10 cellular contexts compared by ENCODE assay signal in genomic region chr2:226477221-226478120, GRCh38.
DNase-seq lines count a peak whose midpoint lies in the region; ATAC-seq and TF ChIP-seq lines count a peak whose summit lies in the region.
"Had no signal": no experiment of that assay in that cellular context is flagged by ENCODE, and none has a peak within 500 bp of the region (broad histone marks: within the 10 kb centered on the region; RNA-seq: fewer than 3 reads in every experiment).

No MANE protein-coding gene starts in this region.

- ATAC-seq in upper lobe of right lung: no peak

- H3K4me2 ChIP-seq in neuronal stem cell (ENCODE audit: insufficient read depth, low read length, poor library complexity, severe bottlenecking): no peak overlapping the region

- TF ChIP-seq CTCF in fibroblast of the aortic adventitia (IDR thresholded peaks at IDR 0.05; ENCODE audit: insufficient read depth, low read length) (no peak), upper lobe of right lung (IDR thresholded peaks at IDR 0.05) (no peak)

- H3K9me3 ChIP-seq in SJSA1 (replicated peaks) (0 out of 2 replicates have a peak, but pooled peaks cover 3% of the 10 kb centered on the region), neuronal stem cell (replicated peaks in 1 of 2; ENCODE audit: control insufficient read depth in 2 of 2, insufficient read depth in 1 of 2, low read depth in 1 of 2, low read length in 2 of 2) (peaks cover 0 to 8% of the 10 kb centered on the region in 2 donors), upper lobe of right lung (no peaks in the 10 kb centered on the region)
- H3K9me3 ChIP-seq: body of pancreas had no signal

- no peak overlapping the region for H4K8ac ChIP-seq in neuronal stem cell (ENCODE audit: low read depth, low read length)

- no peak overlapping the region for H2BK15ac ChIP-seq in neuronal stem cell (ENCODE audit: low read length)

- no peak overlapping the region for H3K9ac ChIP-seq in neuronal stem cell (ENCODE audit: low read depth, low read length, poor library complexity)

- no peak overlapping the region for H2AK5ac ChIP-seq in neuronal stem cell (ENCODE audit: low read depth, low read length)

- no peak overlapping the region for H3K23ac ChIP-seq in neuronal stem cell (ENCODE audit: low read depth, low read length, poor library complexity)

- no peak overlapping the region for H3K14ac ChIP-seq in neuronal stem cell (ENCODE audit: low read length)

- DNase-seq in SJSA1 (ENCODE audit: low read depth in 1 of 2, low spot score in 2 of 2) (no peak), fibroblast of the aortic adventitia (ENCODE audit: low read depth) (peak; percentile 72), neuronal stem cell (ENCODE audit: low spot score) (no peak), upper lobe of right lung (no peak), SW480 (ENCODE audit: low spot score) (no peak), HuH-7 (ENCODE audit: low spot score) (no peak)
- DNase-seq in activated CD4-positive, CD25-positive, alpha-beta regulatory T cell treated with anti-CD3 and anti-CD28 coated beads, Interleukin-2, amount 50 U/mL, for 72 hours: no peak
- DNase-seq: activated T-cell treated with anti-CD3 and anti-CD28 coated beads, Interleukin-2, amount 50 U/mL, for 1 hour; RPMI8226 had no signal

- H4K91ac ChIP-seq in neuronal stem cell (ENCODE audit: low read depth, low read length, poor library complexity): no peak overlapping the region

- H3K4me3 ChIP-seq in SJSA1: no peak overlapping the region
- no peak overlapping the region for H3K4me3 ChIP-seq in fibroblast of the aortic adventitia (ENCODE audit: low read depth, low read length)
- H3K4me3 ChIP-seq in neuronal stem cell (ENCODE audit: low read length in 2 of 2): no peak overlapping the region
- no peak overlapping the region for H3K4me3 ChIP-seq in upper lobe of right lung
- H3K4me3 ChIP-seq: body of pancreas had no signal

- intact Hi-C loops in upper lobe of right lung (cut with DNase I): no loop called here

- H2BK120ac ChIP-seq in neuronal stem cell (ENCODE audit: low read depth, low read length): no peak overlapping the region

- no peaks in the 10 kb centered on the region for H3K79me1 ChIP-seq in neuronal stem cell (ENCODE audit: low read depth, low read length)

- H3K4me1 ChIP-seq in SJSA1 (replicated peaks) (peaks cover 69% of the 10 kb centered on the region), neuronal stem cell (ENCODE audit: control insufficient read depth in 2 of 2, insufficient read depth in 1 of 2, low read depth in 1 of 2, low read length in 2 of 2) (peaks cover 8 to 21% of the 10 kb centered on the region in 2 donors), upper lobe of right lung (no peaks in the 10 kb centered on the region)
- H3K4me1 ChIP-seq: body of pancreas had no signal

- no peaks in the 10 kb centered on the region for H3K27me3 ChIP-seq in SJSA1 (replicated peaks)
- H3K27me3 ChIP-seq in neuronal stem cell (ENCODE audit: control insufficient read depth in 3 of 3, insufficient read depth in 3 of 3, low read depth in 1 of 3, low read length in 3 of 3): no peaks in the 10 kb centered on the region
- no peaks in the 10 kb centered on the region for H3K27me3 ChIP-seq in upper lobe of right lung
- H3K27me3 ChIP-seq: body of pancreas had no signal

- no peak overlapping the region for H2BK12ac ChIP-seq in neuronal stem cell (ENCODE audit: low read length)

- H2AFZ ChIP-seq in neuronal stem cell (ENCODE audit: low read length): peak overlapping the region; percentile 80

- no peak overlapping the region for H3K4ac ChIP-seq in neuronal stem cell (ENCODE audit: low read length)

- no peak overlapping the region for H3K18ac ChIP-seq in neuronal stem cell (ENCODE audit: low read length)

- WGBS in neuronal stem cell (ENCODE audit: extremely low coverage in 2 of 2, insufficient read length in 2 of 2, insufficient replicate concordance in 1 of 2), 2 donors: no CpG with 5 or more reads among the region's 10 CpGs

- H3K27ac ChIP-seq in SJSA1 (peak overlapping the region; percentile 99), neuronal stem cell (replicated peaks; ENCODE audit: low read length) (peak overlapping the region; percentile 76), upper lobe of right lung (peak overlapping the region; percentile 0)

- no peak overlapping the region for H2BK5ac ChIP-seq in neuronal stem cell (ENCODE audit: low read length)

- H3K36me3 ChIP-seq in SJSA1 (no peaks in the 10 kb centered on the region), neuronal stem cell (replicated peaks in 1 of 2; ENCODE audit: control insufficient read depth in 2 of 2, insufficient read depth in 2 of 2, low read length in 2 of 2) (no peaks in the 10 kb centered on the region), upper lobe of right lung (no peaks in the 10 kb centered on the region)

Comparison
In these comparisons a context has a peak if more than half of its experiments do, and no peak if none do; other contexts are left out.
1. H3K27ac ChIP-seq: peak in every context shown above with its lines; median percentile 99 in SJSA1; 76 in neuronal stem cell; 0 in upper lobe of right lung.